In genomic region chr5:171956870-171957501, GRCh38 we compare ENCODE assay signal across 11 cellular contexts. TPM values are rescaled to one million over a fixed set of nuclear protein-coding genes. Genes with fewer than 3 reads are reported as not detected.
A peak's percentile ranks its signal among the peaks of the same experiment; 100 is the strongest.
DNase-seq lines count a peak whose midpoint lies in the region; ATAC-seq and TF ChIP-seq lines count a peak whose summit lies in the region.
"Had no signal": no experiment of that assay in that cellular context is flagged by ENCODE, and none has a peak within 500 bp of the region (broad histone marks: within the 10 kb centered on the region; RNA-seq: fewer than 3 reads in every experiment).

No MANE protein-coding gene starts in this region.

- no peaks in the 10 kb centered on the region for H3K27me3 ChIP-seq in CD4-positive, alpha-beta T cell (ENCODE audit: control insufficient read depth, insufficient read depth, low read length)
- no peaks in the 10 kb centered on the region for H3K27me3 ChIP-seq in IMR-90 (ENCODE audit: control insufficient read depth, insufficient read depth, low read length)
- no peaks in the 10 kb centered on the region for H3K27me3 ChIP-seq in adrenal gland

- H3K4me3 ChIP-seq in IMR-90 (ENCODE audit: insufficient read depth, low read depth, low read length), result no peak overlapping the region
- no peak overlapping the region for H3K4me3 ChIP-seq in adrenal gland

- no peaks in the 10 kb centered on the region for H3K9me3 ChIP-seq in CD4-positive, alpha-beta T cell (ENCODE audit: control insufficient read depth, low read length)
- H3K9me3 ChIP-seq in IMR-90 (ENCODE audit: control insufficient read depth, insufficient read depth, low read length) (no peaks in the 10 kb centered on the region), adrenal gland (replicated peaks in 1 of 3) (no peaks in the 10 kb centered on the region)

- H2AK5ac ChIP-seq in IMR-90 (ENCODE audit: low read depth, low read length), result no peak overlapping the region; the same call in 1 of the 2 replicates

- POLR2A ChIA-PET in CD4-positive, alpha-beta T cell (lab: Charles Lee), result interaction anchor here (1.0 kb wide), 1 partner anchor 50 kb away, joined by 4 read pairs; the partner anchor contains the start of gene FBXW11
- POLR2A ChIA-PET in IMR-90 (lab: Charles Lee; ENCODE audit: unreplicated experiment), result no interaction called here

- peak overlapping the region in 1 of 2 experiments; percentile 39; a peak in 2 of 4 replicates for H4K8ac ChIP-seq in IMR-90 (ENCODE audit: low read depth in 2 of 2, low read length in 2 of 2)

- no peak overlapping the region for H3K9ac ChIP-seq in IMR-90 (ENCODE audit: low read depth, low read length)

- peaks cover 86% of the 10 kb centered on the region for H3K4me1 Mint-ChIP-seq in CD4-positive, alpha-beta T cell (ENCODE audit: low read depth)
- H3K4me1 Mint-ChIP-seq in nephron progenitor cell, result peaks cover 29% of the 10 kb centered on the region
- H3K4me1 Mint-ChIP-seq in activated CD8-positive, alpha-beta memory T cell treated with anti-CD3 and anti-CD28 coated beads, Interleukin-2, amount 10 ng/mL, durations not matched to agents 7 days and 5 days, result peaks cover 34% of the 10 kb centered on the region

- CTCF ChIA-PET in CD4-positive, alpha-beta T cell (lab: Charles Lee), result interaction anchor here (1.5 kb wide), 1 partner anchor 21 kb away, joined by 3 read pairs; no protein-coding TSS in a partner anchor
- CTCF ChIA-PET in IMR-90 (lab: Yijun Ruan, JAX), result no interaction called here
- CTCF ChIA-PET in activated CD8-positive, alpha-beta memory T cell treated with anti-CD3 and anti-CD28 coated beads, Interleukin-2, amount 10 ng/mL, durations not matched to agents 7 days and 5 days (lab: Charles Lee), result no interaction called here

- no peak overlapping the region for H2BK15ac ChIP-seq in IMR-90 (ENCODE audit: low read depth, low read length)

- H3K56ac ChIP-seq in IMR-90 (ENCODE audit: extremely low read depth, insufficient read depth, low read length), result no peak overlapping the region

- TF ChIP-seq POLR2A in IMR-90 (IDR thresholded peaks at IDR 0.05; ENCODE audit: low read depth, low read length), result no peak
- no peak for TF ChIP-seq POLR2A in adrenal gland (IDR thresholded peaks at IDR 0.05)

- 0 out of 2 replicates have a peak overlapping the region, but pooled peaks have one; percentile 12 for H2BK120ac ChIP-seq in IMR-90 (ENCODE audit: low read depth, low read length)

- H3K27ac Mint-ChIP-seq in CD4-positive, alpha-beta T cell, result peak overlapping the region; percentile 84
- peak overlapping the region; percentile 68 for H3K27ac Mint-ChIP-seq in nephron progenitor cell
- H3K27ac Mint-ChIP-seq in activated CD8-positive, alpha-beta memory T cell treated with anti-CD3 and anti-CD28 coated beads, Interleukin-2, amount 10 ng/mL, durations not matched to agents 7 days and 5 days, result no peak overlapping the region

- H3K9me3 Mint-ChIP-seq in CD4-positive, alpha-beta T cell, result no peaks in the 10 kb centered on the region
- H3K9me3 Mint-ChIP-seq in nephron progenitor cell, result no peaks in the 10 kb centered on the region
- H3K9me3 Mint-ChIP-seq in activated CD8-positive, alpha-beta memory T cell treated with anti-CD3 and anti-CD28 coated beads, Interleukin-2, amount 10 ng/mL, durations not matched to agents 7 days and 5 days (ENCODE audit: low read depth), result no peaks in the 10 kb centered on the region

- peak overlapping the region; percentile 23; the same call in 1 of the 2 replicates for H3K23ac ChIP-seq in IMR-90 (ENCODE audit: low read depth, low read length)

- H3K36me3 ChIP-seq in IMR-90 (ENCODE audit: control insufficient read depth, insufficient read depth, low read length), result no peaks in the 10 kb centered on the region; the same call in 1 of the 2 replicates
- H3K36me3 ChIP-seq in adrenal gland (replicated peaks in 1 of 2), result no peaks in the 10 kb centered on the region

- in situ Hi-C loops in IMR-90 (cut with MboI; ENCODE audit: low sequenced_read_pairs), result no loop called here

- H3K9me1 ChIP-seq in IMR-90 (ENCODE audit: insufficient read depth, low read length), result peaks cover 12% of the 10 kb centered on the region

- H4K20me1 ChIP-seq in IMR-90 (ENCODE audit: insufficient read depth, low read length), result peaks cover 36% of the 10 kb centered on the region

- no CpG with 5 or more reads among the region's 5 CpGs for WGBS in IMR-90 (ENCODE audit: extremely low coverage in 2 of 2, insufficient read length in 1 of 2), 2 experiments
- WGBS in adrenal gland, 4 donors, result 26 to 31% (median 28%) methylated on average over 5 of the region's 5 CpGs

- intact Hi-C loops in CD4-positive, alpha-beta T cell (cut with DNase I, micrococcal nuclease), result loop anchor here in 1 of 2 experiments (5.0 kb wide), 1 partner anchor 45 kb away; no protein-coding TSS in a partner anchor
- intact Hi-C loops in IMR-90 (cut with micrococcal nuclease), result loop anchor here (5.0 kb wide), 1 partner anchor 40 kb away; no protein-coding TSS in a partner anchor
- intact Hi-C loops in adrenal gland (cut with DNase I), result no loop called here

- DNase-seq in CD4-positive, alpha-beta T cell, result no peak
- DNase-seq in IMR-90 (no peak), adrenal gland (peak in 3 of 7 donors; percentile 21 to 37 (median 25)), nephron progenitor cell (no peak), NCI-H1105 treated with DMSO at 0.1 percent for 48 hours (lab: John Stamatoyannopoulos, UW) (no peak)
- no peak for DNase-seq in activated CD8-positive, alpha-beta memory T cell treated with anti-CD3 and anti-CD28 coated beads, Interleukin-2, amount 10 ng/mL, durations not matched to agents 7 days and 5 days
- DNase-seq: NCI-H1105, NCI-H524 treated with DMSO at 0.1 percent for 48 hours, SW 1271 had no signal

- no peak overlapping the region; the same call in 1 of the 2 replicates for H3K14ac ChIP-seq in IMR-90 (replicated peaks; ENCODE audit: low read depth, low read length)

- no peak overlapping the region for H2AFZ ChIP-seq in IMR-90 (replicated peaks; ENCODE audit: low read length, poor library complexity)

- H3K27ac ChIP-seq in CD4-positive, alpha-beta T cell (ENCODE audit: low read depth, low read length), result no peak overlapping the region
- H3K27ac ChIP-seq in IMR-90 (ENCODE audit: insufficient read depth, low read length) (no peak overlapping the region), adrenal gland (peak overlapping the region in 4 of 5 donors; percentile 15 to 77 (median 57))

- no peak for ATAC-seq in CD4-positive, alpha-beta T cell (ENCODE audit: poor library complexity)
- no peak for ATAC-seq in IMR-90 (ENCODE audit: low read depth)
- no peak for ATAC-seq in activated CD8-positive, alpha-beta memory T cell treated with anti-CD3 and anti-CD28 coated beads, Interleukin-2, amount 10 ng/mL, durations not matched to agents 7 days and 5 days
- no peak for ATAC-seq in GM21423 (IDR thresholded peaks at IDR 0.05; ENCODE audit: unreplicated experiment)
- no peak for ATAC-seq in GM21723 (IDR thresholded peaks at IDR 0.05; ENCODE audit: unreplicated experiment)

- peak overlapping the region; percentile 38; the same call in 1 of the 2 replicates for H4K5ac ChIP-seq in IMR-90 (ENCODE audit: low read depth, low read length)

- no peak overlapping the region for H3K18ac ChIP-seq in IMR-90 (ENCODE audit: low read depth, low read length)

- H2AK9ac ChIP-seq in IMR-90 (replicated peaks; ENCODE audit: low read depth, low read length, poor library complexity), result peak overlapping the region; percentile 53

- peak overlapping the region; percentile 35 for H3K4me3 Mint-ChIP-seq in CD4-positive, alpha-beta T cell
- H3K4me3 Mint-ChIP-seq in nephron progenitor cell, result no peak overlapping the region
- H3K4me3 Mint-ChIP-seq in activated CD8-positive, alpha-beta memory T cell treated with anti-CD3 and anti-CD28 coated beads, Interleukin-2, amount 10 ng/mL, durations not matched to agents 7 days and 5 days, result no peak overlapping the region

- H3K79me1 ChIP-seq in IMR-90 (ENCODE audit: low read depth in 1 of 2, low read length in 2 of 2), result peaks cover 33 to 66% of the 10 kb centered on the region in 2 experiments

- H3K36me3 Mint-ChIP-seq in CD4-positive, alpha-beta T cell (ENCODE audit: low read depth), result no peaks in the 10 kb centered on the region
- peaks cover 13% of the 10 kb centered on the region for H3K36me3 Mint-ChIP-seq in nephron progenitor cell (ENCODE audit: low read depth)
- no peaks in the 10 kb centered on the region for H3K36me3 Mint-ChIP-seq in activated CD8-positive, alpha-beta memory T cell treated with anti-CD3 and anti-CD28 coated beads, Interleukin-2, amount 10 ng/mL, durations not matched to agents 7 days and 5 days

- peak overlapping the region; percentile 46 for H3K4me2 ChIP-seq in IMR-90 (ENCODE audit: low read depth, low read length)

- peak overlapping the region; percentile 27; the same call in 1 of the 2 replicates for H2BK20ac ChIP-seq in IMR-90 (ENCODE audit: low read depth, low read length)

- peak overlapping the region; percentile 4 for H2BK5ac ChIP-seq in IMR-90 (ENCODE audit: low read depth, low read length, poor library complexity, severe bottlenecking)

- H3K4ac ChIP-seq in IMR-90 (ENCODE audit: low read depth, low read length), result peak overlapping the region; percentile 49; the same call in 1 of the 2 replicates

- no peak for TF ChIP-seq RAD21 in IMR-90 (IDR thresholded peaks at IDR 0.05; ENCODE audit: low read length)

- H3K4me1 ChIP-seq in IMR-90 (ENCODE audit: control insufficient read depth, insufficient read depth, low read length), result peaks cover 22% of the 10 kb centered on the region
- H3K4me1 ChIP-seq in adrenal gland (replicated peaks in 1 of 2), result peaks cover 39 to 67% of the 10 kb centered on the region in 2 donors

- H4K91ac ChIP-seq in IMR-90 (ENCODE audit: insufficient read depth, low read depth, low read length), result no peak overlapping the region; the same call in 1 of the 2 replicates

- no peak for TF ChIP-seq CTCF in CD4-positive, alpha-beta T cell (IDR thresholded peaks at IDR 0.05)
- no peak for TF ChIP-seq CTCF in IMR-90 (conservative IDR thresholded peaks at IDR 0.05; ENCODE audit: low read depth, low read length)
- no peak for TF ChIP-seq CTCF in adrenal gland (IDR thresholded peaks at IDR 0.05)
- no peak for TF ChIP-seq CTCF in nephron progenitor cell (IDR thresholded peaks at IDR 0.05)

- BruUV-seq in IMR-90 (replicated peaks; lab: Mats Ljungman, UMichigan), result no TSS peak

- no peaks in the 10 kb centered on the region for H3K27me3 Mint-ChIP-seq in CD4-positive, alpha-beta T cell
- no peaks in the 10 kb centered on the region for H3K27me3 Mint-ChIP-seq in nephron progenitor cell (ENCODE audit: low read depth, poor library complexity)
- H3K27me3 Mint-ChIP-seq in activated CD8-positive, alpha-beta memory T cell treated with anti-CD3 and anti-CD28 coated beads, Interleukin-2, amount 10 ng/mL, durations not matched to agents 7 days and 5 days, result no peaks in the 10 kb centered on the region

- dilution Hi-C loops in IMR-90 (cut with HindIII; ENCODE audit: low sequenced_read_pairs, unreplicated experiment), result no loop called here

RNA-seq across cellular contexts. Expression of gene FBXW11, which starts 49.5 kb away (rescaled TPM):
- 10 to 100 TPM; 20.9 to 24.0 TPM for total RNA-seq in CD4-positive, alpha-beta T cell
- total RNA-seq in IMR-90 (2012; rRNA removed) (97.1 and 100 TPM in 2 replicates), adrenal gland (10 to 100 TPM; 41.7 to 89.0 (median 71.6) TPM)
- polyA plus RNA-seq in IMR-90 (2012; rRNA removed) (29.1 and 34.3 TPM in 2 replicates), adrenal gland (10 to 100 TPM in 2 of 3 donors, 1 to 10 TPM in 1; 6.8 to 51.6 (median 11.1) TPM)
- polyA plus RNA-seq in IMR-90 (2012; cell fraction: cytosol; rRNA removed), result 14.9 and 17.1 TPM in 2 replicates
- polyA plus RNA-seq in IMR-90 (2012; cell fraction: nucleus; rRNA removed; ENCODE audit: low replicate concordance), result 10.5 and 28.9 TPM in 2 replicates
- total RNA-seq in activated CD8-positive, alpha-beta memory T cell treated with anti-CD3 and anti-CD28 coated beads, Interleukin-2, amount 10 ng/mL, durations not matched to agents 7 days and 5 days, result 10 to 100 TPM; 31.2 to 50.4 TPM

Comparison
In these comparisons a context has a peak if more than half of its experiments do, and no peak if none do; other contexts are left out.
1. H3K27ac ChIP-seq: peak in adrenal gland (4 of 5); none in CD4-positive, alpha-beta T cell (single experiment) and IMR-90 (single experiment).